In the genomic region with DNA sequence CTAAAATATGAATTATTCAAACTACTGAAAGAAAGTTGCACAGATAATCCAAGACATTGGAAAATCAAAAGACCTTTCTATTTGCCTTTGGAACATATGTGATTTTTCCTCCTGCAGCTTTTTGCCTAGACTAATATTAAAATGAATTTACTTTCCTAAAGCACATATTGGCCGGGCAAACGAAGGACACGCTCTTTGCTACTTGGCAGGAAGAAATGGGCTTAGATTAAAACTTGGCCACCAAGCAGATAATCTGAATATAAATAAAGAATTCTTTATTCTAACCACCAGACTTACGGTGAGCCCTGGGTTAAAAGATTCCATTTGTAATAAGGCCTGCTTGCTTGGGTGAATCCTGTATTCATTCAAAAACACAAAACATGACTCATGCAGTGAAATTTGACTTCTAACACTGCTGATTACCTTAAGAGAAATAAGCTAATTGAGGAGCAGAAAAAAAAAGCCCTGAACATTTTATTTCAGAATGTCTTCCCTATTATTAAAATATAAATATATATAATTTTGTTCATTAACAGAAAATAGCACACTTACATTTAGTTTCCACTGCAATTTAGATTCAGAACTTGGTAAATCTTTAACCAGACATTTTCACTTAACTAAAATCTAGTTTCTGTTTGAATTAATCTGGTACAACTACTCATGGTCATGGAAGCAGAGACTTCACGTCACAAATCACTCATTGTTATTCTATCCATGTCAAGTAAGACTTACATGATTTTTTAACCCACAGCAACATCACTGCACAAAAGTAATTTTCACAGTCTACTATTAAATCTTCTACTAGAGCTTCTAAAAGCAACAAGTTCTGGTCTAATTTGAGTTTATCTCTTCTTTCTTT, we compare ENCODE assay signal across 22 cellular contexts.
DNase-seq lines count a peak whose midpoint lies in the region; ATAC-seq, FAIRE-seq and TF ChIP-seq lines count a peak whose summit lies in the region.
"Had no signal": no experiment of that assay in that cellular context is flagged by ENCODE, and none has a peak within 500 bp of the region (broad histone marks: within the 10 kb centered on the region; RNA-seq: fewer than 3 reads in every experiment).

No MANE protein-coding gene starts in this region.

- peaks cover under 1% of the 10 kb centered on the region for H3K9me3 Mint-ChIP-seq in nephron
- H3K9me3 Mint-ChIP-seq: neural crest cell had no signal

- no peak overlapping the region for H3K4me3 Mint-ChIP-seq in nephron
- H3K4me3 Mint-ChIP-seq: activated naive CD8-positive, alpha-beta T cell; neural crest cell had no signal

- no peak for TF ChIP-seq CTCF in nephron (IDR thresholded peaks at IDR 0.05; ENCODE audit: unreplicated experiment in 3 of 3)

- peaks cover 20% of the 10 kb centered on the region for H3K36me3 Mint-ChIP-seq in nephron (ENCODE audit: low read depth)
- H3K36me3 Mint-ChIP-seq: activated naive CD8-positive, alpha-beta T cell had no signal

- H3K27ac Mint-ChIP-seq in nephron = peak overlapping the region; percentile 2 to 84 (median 35)
- H3K27ac Mint-ChIP-seq: activated naive CD8-positive, alpha-beta T cell had no signal

- H3K4me1 Mint-ChIP-seq in nephron = no peaks in the 10 kb centered on the region
- H3K4me1 Mint-ChIP-seq: neural crest cell had no signal

- DNase-seq in NCI-H2171 treated with DMSO at 0.1 percent for 48 hours (lab: John Stamatoyannopoulos, UW) (no peak), epidermal melanocyte (ENCODE audit: insufficient read length, low spot score) (no peak)
- DNase-seq: activated CD8-positive, alpha-beta memory T cell treated with anti-CD3 and anti-CD28 coated beads for 24 hours; brain microvascular endothelial cell; Caco-2; EL; foreskin melanocyte; left lung; MG63; NCI-H345; RPMI8226; stimulated activated CD4-positive, alpha-beta T cell treated with anti-CD3 and anti-CD28 coated beads, Interleukin-4, amount 100 ng/mL, for 1 hour had no signal

- peak; percentile 45 for FAIRE-seq in colon (lab: Jason Lieb, UNC)
- FAIRE-seq: H54 had no signal

- H3K27me3 Mint-ChIP-seq in nephron (ENCODE audit: low read depth) = no peaks in the 10 kb centered on the region
- H3K27me3 Mint-ChIP-seq: activated naive CD8-positive, alpha-beta T cell had no signal

- peak; percentile 73 for ATAC-seq in GM18907 (IDR thresholded peaks at IDR 0.05; ENCODE audit: unreplicated experiment)
- ATAC-seq in HG03175 (IDR thresholded peaks at IDR 0.05; ENCODE audit: unreplicated experiment) = peak; percentile 66
- no peak for ATAC-seq in GM18498 (IDR thresholded peaks at IDR 0.05; ENCODE audit: unreplicated experiment)
- ATAC-seq in HG02759 (IDR thresholded peaks at IDR 0.05; ENCODE audit: unreplicated experiment) = no peak
- ATAC-seq: activated CD4-positive, CD25-positive, alpha-beta regulatory T cell treated with anti-CD3 and anti-CD28 coated beads, Interleukin-2, amount 50 U/mL, for 24 hours; left lung had no signal

Comparison
In these comparisons a context has a peak if more than half of its experiments do, and no peak if none do; other contexts are left out.
1. ATAC-seq: peak in GM18907 (single experiment) and HG03175 (single experiment); none in GM18498 (single experiment) and HG02759 (single experiment).